ENCODE assay signal across 11 cellular contexts in genomic region chr10:11539191-11539868, GRCh38.
DNase-seq lines count a peak whose midpoint lies in the region; ATAC-seq lines count a peak whose summit lies in the region.
"Had no signal": no experiment of that assay in that cellular context is flagged by ENCODE, and none has a peak within 500 bp of the region (broad histone marks: within the 10 kb centered on the region; RNA-seq: fewer than 3 reads in every experiment).

No MANE protein-coding gene starts in this region.

- H3K27me3 ChIP-seq in esophagus (ENCODE audit: control insufficient read depth in 1 of 2, insufficient read depth in 2 of 2, low read length in 2 of 2) = no peaks in the 10 kb centered on the region

- no peak overlapping the region for H3K27ac Mint-ChIP-seq in activated T-cell treated with anti-CD3 and anti-CD28 coated beads, Interleukin-2, amount 50 U/mL, for 72 hours
- H3K27ac Mint-ChIP-seq in activated T-cell treated with anti-CD3 and anti-CD28 coated beads, Interleukin-2, amount 50 U/mL, for 24 hours = no peak overlapping the region
- H3K27ac Mint-ChIP-seq in stimulated activated naive B cell treated with anti-CD40 and anti-IgM and Interleukin-4, amounts not matched to agents 10 μg/mL and 1 μg/mL and 100 μg/mL, for 72 hours = peak overlapping the region; percentile 87
- H3K27ac Mint-ChIP-seq: activated T-helper 1 cell treated with anti-CD3 and anti-CD28 coated beads, Interleukin-12 subunit alpha, Interleukin-12 subunit beta, Interleukin-2, Interleukin-4 antibody, amounts not matched to agents 30 ng/mL and 10 ng/mL and 1 ng/mL, durations not matched to agents 14 hours and 24 hours and 36 hours; CD8-positive, alpha-beta memory T cell had no signal

- peaks cover 13% of the 10 kb centered on the region for H3K4me1 Mint-ChIP-seq in activated T-cell treated with anti-CD3 and anti-CD28 coated beads, Interleukin-2, amount 50 U/mL, for 72 hours (ENCODE audit: low read depth)
- H3K4me1 Mint-ChIP-seq in activated T-cell treated with anti-CD3 and anti-CD28 coated beads, Interleukin-2, amount 50 U/mL, for 24 hours (ENCODE audit: low read depth) = peaks cover 13% of the 10 kb centered on the region
- peaks cover 41 to 78% of the 10 kb centered on the region in 2 donors for H3K4me1 Mint-ChIP-seq in stimulated activated naive B cell treated with anti-CD40 and anti-IgM and Interleukin-4, amounts not matched to agents 10 μg/mL and 1 μg/mL and 100 μg/mL, for 72 hours
- H3K4me1 Mint-ChIP-seq: CD8-positive, alpha-beta memory T cell had no signal

- H3K36me3 Mint-ChIP-seq in activated T-cell treated with anti-CD3 and anti-CD28 coated beads, Interleukin-2, amount 50 U/mL, for 72 hours (ENCODE audit: insufficient read depth in 2 of 2) = peaks cover 0 to 2% of the 10 kb centered on the region in 2 donors
- no peaks in the 10 kb centered on the region for H3K36me3 Mint-ChIP-seq in activated T-cell treated with anti-CD3 and anti-CD28 coated beads, Interleukin-2, amount 50 U/mL, for 24 hours (ENCODE audit: low read depth)
- peaks cover 5 to 6% of the 10 kb centered on the region in 2 donors for H3K36me3 Mint-ChIP-seq in stimulated activated naive B cell treated with anti-CD40 and anti-IgM and Interleukin-4, amounts not matched to agents 10 μg/mL and 1 μg/mL and 100 μg/mL, for 72 hours
- H3K36me3 Mint-ChIP-seq: CD8-positive, alpha-beta memory T cell had no signal

- H3K27ac ChIP-seq in esophagus (ENCODE audit: low read depth in 2 of 2, low read length in 1 of 2) = peak overlapping the region; percentile 15 to 79

- H3K4me3 ChIP-seq in esophagus (ENCODE audit: low read depth in 1 of 2, low read length in 2 of 2) = no peak overlapping the region

- H3K9me3 ChIP-seq in esophagus (ENCODE audit: control insufficient read depth in 2 of 2, insufficient read depth in 1 of 2, low read depth in 1 of 2, low read length in 1 of 2) = no peaks in the 10 kb centered on the region

- WGBS in esophagus, 2 donors = 74% methylated on average over 2 of the region's 2 CpGs

- no peaks in the 10 kb centered on the region for H3K4me1 ChIP-seq in esophagus (ENCODE audit: control insufficient read depth in 2 of 2, insufficient read depth in 2 of 2, low read length in 1 of 2)

- no peak overlapping the region for H3K4me3 Mint-ChIP-seq in activated T-cell treated with anti-CD3 and anti-CD28 coated beads, Interleukin-2, amount 50 U/mL, for 72 hours
- H3K4me3 Mint-ChIP-seq in activated T-cell treated with anti-CD3 and anti-CD28 coated beads, Interleukin-2, amount 50 U/mL, for 24 hours = no peak overlapping the region
- H3K4me3 Mint-ChIP-seq in stimulated activated naive B cell treated with anti-CD40 and anti-IgM and Interleukin-4, amounts not matched to agents 10 μg/mL and 1 μg/mL and 100 μg/mL, for 72 hours = peak overlapping the region; percentile 56 to 60
- H3K4me3 Mint-ChIP-seq: activated T-helper 1 cell treated with anti-CD3 and anti-CD28 coated beads, Interleukin-12 subunit alpha, Interleukin-12 subunit beta, Interleukin-2, Interleukin-4 antibody, amounts not matched to agents 30 ng/mL and 10 ng/mL and 1 ng/mL, durations not matched to agents 14 hours and 24 hours and 36 hours; CD8-positive, alpha-beta memory T cell had no signal

- H3K36me3 ChIP-seq in esophagus (ENCODE audit: control insufficient read depth in 2 of 2, insufficient read depth in 2 of 2, low read length in 1 of 2) = no peaks in the 10 kb centered on the region

- no peak for DNase-seq in activated T-cell treated with anti-CD3 and anti-CD28 coated beads, Interleukin-2, amount 50 U/mL, for 72 hours
- no peak for DNase-seq in activated T-cell treated with anti-CD3 and anti-CD28 coated beads, Interleukin-2, amount 50 U/mL, for 24 hours
- DNase-seq in NCI-H1436 treated with DMSO at 0.1 percent for 48 hours (lab: John Stamatoyannopoulos, UW) (peak; percentile 23), NCI-H2107 treated with DMSO at 0.1 percent for 48 hours (lab: John Stamatoyannopoulos, UW; ENCODE audit: unreplicated experiment) (no peak)
- no peak for DNase-seq in stimulated activated naive B cell treated with anti-CD40 and anti-IgM and Interleukin-4, amounts not matched to agents 10 μg/mL and 1 μg/mL and 100 μg/mL, for 72 hours
- DNase-seq: CD8-positive, alpha-beta memory T cell; substantia nigra had no signal

- H3K27me3 Mint-ChIP-seq in activated T-cell treated with anti-CD3 and anti-CD28 coated beads, Interleukin-2, amount 50 U/mL, for 72 hours (ENCODE audit: low read depth) = peaks cover 6% of the 10 kb centered on the region
- peaks cover 3% of the 10 kb centered on the region for H3K27me3 Mint-ChIP-seq in activated T-cell treated with anti-CD3 and anti-CD28 coated beads, Interleukin-2, amount 50 U/mL, for 24 hours
- H3K27me3 Mint-ChIP-seq in stimulated activated naive B cell treated with anti-CD40 and anti-IgM and Interleukin-4, amounts not matched to agents 10 μg/mL and 1 μg/mL and 100 μg/mL, for 72 hours = no peaks in the 10 kb centered on the region

- peak; percentile 90 to 92 for ATAC-seq in activated T-cell treated with anti-CD3 and anti-CD28 coated beads, Interleukin-2, amount 50 U/mL, for 72 hours (replicated peaks in 1 of 2)
- peak; percentile 37 to 47 for ATAC-seq in stimulated activated naive B cell treated with anti-CD40 and anti-IgM and Interleukin-4, amounts not matched to agents 10 μg/mL and 1 μg/mL and 100 μg/mL, for 72 hours (replicated peaks)
- ATAC-seq in GM21737 (IDR thresholded peaks at IDR 0.05; ENCODE audit: unreplicated experiment) = no peak
- no peak for ATAC-seq in HG03457 (IDR thresholded peaks at IDR 0.05; ENCODE audit: unreplicated experiment)

- H3K9me3 Mint-ChIP-seq in activated T-cell treated with anti-CD3 and anti-CD28 coated beads, Interleukin-2, amount 50 U/mL, for 72 hours = no peaks in the 10 kb centered on the region
- no peaks in the 10 kb centered on the region for H3K9me3 Mint-ChIP-seq in activated T-cell treated with anti-CD3 and anti-CD28 coated beads, Interleukin-2, amount 50 U/mL, for 24 hours
- H3K9me3 Mint-ChIP-seq in stimulated activated naive B cell treated with anti-CD40 and anti-IgM and Interleukin-4, amounts not matched to agents 10 μg/mL and 1 μg/mL and 100 μg/mL, for 72 hours = peaks cover 3 to 5% of the 10 kb centered on the region in 2 donors
- H3K9me3 Mint-ChIP-seq: activated T-helper 1 cell treated with anti-CD3 and anti-CD28 coated beads, Interleukin-12 subunit alpha, Interleukin-12 subunit beta, Interleukin-2, Interleukin-4 antibody, amounts not matched to agents 30 ng/mL and 10 ng/mL and 1 ng/mL, durations not matched to agents 14 hours and 24 hours and 36 hours; CD8-positive, alpha-beta memory T cell had no signal

Comparison
In these comparisons a context has a peak if more than half of its experiments do, and no peak if none do; other contexts are left out.
1. ATAC-seq: peak in activated T-cell treated with anti-CD3 and anti-CD28 coated beads, Interleukin-2, amount 50 U/mL, for 72 hours (2 of 2) and stimulated activated naive B cell treated with anti-CD40 and anti-IgM and Interleukin-4, amounts not matched to agents 10 μg/mL and 1 μg/mL and 100 μg/mL, for 72 hours (2 of 2); none in GM21737 (single experiment) and HG03457 (single experiment).
2. H3K4me3 Mint-ChIP-seq: peak in stimulated activated naive B cell treated with anti-CD40 and anti-IgM and Interleukin-4, amounts not matched to agents 10 μg/mL and 1 μg/mL and 100 μg/mL, for 72 hours (2 of 2); none in activated T-cell treated with anti-CD3 and anti-CD28 coated beads, Interleukin-2, amount 50 U/mL, for 72 hours (0 of 2) and activated T-cell treated with anti-CD3 and anti-CD28 coated beads, Interleukin-2, amount 50 U/mL, for 24 hours (single experiment).